In the genomic region with DNA sequence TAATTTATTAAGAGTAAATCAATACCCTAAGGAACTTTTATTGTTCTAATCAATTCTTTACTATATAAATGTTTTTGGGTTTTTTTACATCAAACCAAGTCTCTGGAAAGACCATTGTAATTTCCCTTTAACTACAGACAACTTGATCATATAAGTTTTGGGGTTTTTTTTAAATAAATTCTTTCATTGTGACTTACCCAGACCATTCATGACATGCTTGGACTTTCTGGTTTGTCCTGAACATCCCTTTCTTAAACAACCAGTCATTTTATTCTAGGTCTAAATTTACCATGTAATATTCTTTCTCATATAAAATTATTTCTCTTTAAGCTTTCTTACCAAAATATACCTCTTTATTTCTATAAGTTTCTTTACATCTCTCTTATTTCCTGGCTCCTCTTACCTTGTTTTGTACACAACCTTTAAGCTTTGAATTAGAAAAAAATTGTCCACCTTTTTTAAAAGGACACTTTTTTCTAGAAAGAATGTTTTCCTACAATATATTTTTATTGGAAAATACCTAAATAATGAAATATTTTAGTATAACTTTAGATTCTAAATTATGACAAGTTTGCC, we compare ENCODE assay signal across 1 cellular context.
TF ChIP-seq lines count a peak whose summit lies in the region.

No MANE protein-coding gene starts in this region.

TF ChIP-seq in HCT116, 20 proteins besides CTCF, POLR2A, EP300 and RAD21:
- TF ChIP-seq CBX3 (IDR thresholded peaks at IDR 0.05; ENCODE audit: low read depth) = peak; percentile 49; the same call in 1 of the 2 replicates
- TF ChIP-seq SRF (IDR thresholded peaks at IDR 0.05; ENCODE audit: low read depth) = no peak
- no peak for TF ChIP-seq FOSL1 (IDR thresholded peaks at IDR 0.05; ENCODE audit: low read depth)
